In the genomic region with DNA sequence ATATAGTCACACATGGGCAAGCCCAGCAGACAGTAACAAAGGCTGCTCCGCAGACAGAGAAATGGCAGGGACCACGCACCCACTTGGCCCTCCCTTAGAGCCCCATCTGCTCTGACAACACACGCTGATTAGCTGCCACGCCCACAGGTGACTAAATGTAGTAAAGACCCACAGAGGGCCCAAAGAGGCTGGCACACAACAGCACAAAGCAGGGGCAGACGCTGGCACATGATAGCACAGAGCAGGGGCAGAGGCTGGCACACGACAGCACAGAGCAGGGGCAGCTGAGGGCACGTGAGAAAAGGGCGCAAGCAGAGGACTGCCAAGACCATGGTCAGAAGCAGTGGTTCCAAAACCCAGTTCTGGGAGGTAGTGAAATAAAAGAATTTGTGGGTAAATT, we compare ENCODE assay signal across 18 cellular contexts. TPM values are rescaled to one million over a fixed set of nuclear protein-coding genes. Genes with fewer than 3 reads are reported as not detected.
DNase-seq lines count a peak whose midpoint lies in the region; ATAC-seq and TF ChIP-seq lines count a peak whose summit lies in the region.
"Had no signal": no experiment of that assay in that cellular context is flagged by ENCODE, and none has a peak within 500 bp of the region (broad histone marks: within the 10 kb centered on the region; RNA-seq: fewer than 3 reads in every experiment).

No MANE protein-coding gene starts in this region.

- H3K36me3 ChIP-seq in Caco-2 (ENCODE audit: control insufficient read depth, insufficient read depth, low read length) (peaks cover 4% of the 10 kb centered on the region; the same call in 1 of the 2 replicates), endodermal cell (ENCODE audit: control insufficient read depth, insufficient read depth, low read length) (peaks cover 77% of the 10 kb centered on the region), right atrium auricular region (peaks cover 63% of the 10 kb centered on the region), neural progenitor cell (no peaks in the 10 kb centered on the region)

- H3K9ac ChIP-seq in endodermal cell (ENCODE audit: extremely low read depth, low read length, poor library complexity, severe bottlenecking) (no peak overlapping the region), neural progenitor cell (no peak overlapping the region)

- no peaks in the 10 kb centered on the region for H3K27me3 Mint-ChIP-seq in Caco-2 (ENCODE audit: insufficient read depth, unreplicated experiment)
- no peaks in the 10 kb centered on the region for H3K27me3 Mint-ChIP-seq in endodermal cell (ENCODE audit: insufficient read depth)
- peaks cover 2% of the 10 kb centered on the region for H3K27me3 Mint-ChIP-seq in neural progenitor cell (ENCODE audit: insufficient read depth, low read depth)
- H3K27me3 Mint-ChIP-seq: IgD-negative memory B cell had no signal

- no peak overlapping the region for H3K4me3 Mint-ChIP-seq in Caco-2 (ENCODE audit: unreplicated experiment)
- no peak overlapping the region for H3K4me3 Mint-ChIP-seq in endodermal cell
- no peak overlapping the region for H3K4me3 Mint-ChIP-seq in neural progenitor cell

- no peak overlapping the region for H2AFZ ChIP-seq in neural progenitor cell (replicated peaks)

- TF ChIP-seq CTCF in Caco-2 (IDR thresholded peaks at IDR 0.05; ENCODE audit: insufficient read depth in 1 of 2, low read depth in 1 of 2, low read length in 1 of 2, severe bottlenecking in 1 of 2, unreplicated experiment in 1 of 2) (no peak), endodermal cell (conservative IDR thresholded peaks at IDR 0.05) (no peak), right atrium auricular region (IDR thresholded peaks at IDR 0.05) (no peak), neural progenitor cell (IDR thresholded peaks at IDR 0.05) (no peak)

- no peaks in the 10 kb centered on the region for H3K27me3 ChIP-seq in Caco-2 (replicated peaks; ENCODE audit: control insufficient read depth, insufficient read depth, low read length)
- no peaks in the 10 kb centered on the region for H3K27me3 ChIP-seq in endodermal cell (ENCODE audit: control insufficient read depth, insufficient read depth, low read length, poor library complexity, severe bottlenecking)
- no peaks in the 10 kb centered on the region for H3K27me3 ChIP-seq in right atrium auricular region
- no peaks in the 10 kb centered on the region for H3K27me3 ChIP-seq in neural progenitor cell
- H3K27me3 ChIP-seq: Peyer's patch had no signal

- H3K4me1 Mint-ChIP-seq in Caco-2 (ENCODE audit: low read depth, unreplicated experiment), result peaks cover 4% of the 10 kb centered on the region
- H3K4me1 Mint-ChIP-seq in endodermal cell, result no peaks in the 10 kb centered on the region
- H3K4me1 Mint-ChIP-seq in neural progenitor cell, result peaks cover 3% of the 10 kb centered on the region

- H3F3A ChIP-seq in neural progenitor cell (ENCODE audit: low read depth), result no peaks in the 10 kb centered on the region

- BruUV-seq in Caco-2 (replicated peaks; lab: Mats Ljungman, UMichigan), result no TSS peak

- peaks cover 15% of the 10 kb centered on the region for H3K79me2 ChIP-seq in neural progenitor cell (ENCODE audit: low read depth)

- WGBS in endodermal cell (ENCODE audit: insufficient coverage in 1 of 2, insufficient read length in 1 of 2), 2 experiments, result 93 to 96% methylated on average over 8 of the region's 8 CpGs

- H4K20me1 ChIP-seq in neural progenitor cell (ENCODE audit: low read depth), result peaks cover 4% of the 10 kb centered on the region

- H3K4me2 ChIP-seq in neural progenitor cell, result no peak overlapping the region
- H3K4me2 ChIP-seq: A549 had no signal

- no peak overlapping the region for H3K27ac ChIP-seq in endodermal cell (ENCODE audit: low read depth, low read length)
- H3K27ac ChIP-seq in right atrium auricular region, result peak overlapping the region; percentile 39 to 65
- no peak overlapping the region for H3K27ac ChIP-seq in neural progenitor cell
- H3K27ac ChIP-seq: A549, C4-2B had no signal

- POLR2A ChIA-PET in Caco-2 (lab: Charles Lee), result no interaction called here

- intact Hi-C loops in Caco-2 (cut with micrococcal nuclease; ENCODE audit: unreplicated experiment), result no loop called here

- H3K27ac Mint-ChIP-seq in Caco-2 (ENCODE audit: unreplicated experiment), result peak overlapping the region; percentile 58
- peak overlapping the region; percentile 39 for H3K27ac Mint-ChIP-seq in endodermal cell
- peak overlapping the region; percentile 38 for H3K27ac Mint-ChIP-seq in neural progenitor cell
- H3K27ac Mint-ChIP-seq: IgD-negative memory B cell had no signal

- CTCF ChIA-PET in Caco-2 (lab: Charles Lee), result no interaction called here

- no peak overlapping the region for H3K4me3 ChIP-seq in Caco-2 (ENCODE audit: low read depth, low read length)
- H3K4me3 ChIP-seq in endodermal cell (ENCODE audit: low read length), result no peak overlapping the region
- H3K4me3 ChIP-seq in right atrium auricular region, result no peak overlapping the region
- H3K4me3 ChIP-seq in neural progenitor cell, result no peak overlapping the region
- H3K4me3 ChIP-seq: A549, Peyer's patch had no signal

- no peak for DNase-seq in Caco-2
- no peak for DNase-seq in endodermal cell
- DNase-seq in right atrium auricular region (ENCODE audit: low spot score), result no peak
- DNase-seq in neural progenitor cell (ENCODE audit: low spot score), result no peak
- DNase-seq in kidney tubule cell (ENCODE audit: low spot score), result no peak
- DNase-seq in HK-2 (ENCODE audit: unreplicated experiment), result no peak
- no peak for DNase-seq in A172 (ENCODE audit: low spot score)
- DNase-seq: HCEC 1CT, MV-4-11, NCI-H1417 treated with DMSO at 0.1 percent for 48 hours, NCI-H2029, NCI-H2171 treated with DMSO at 0.1 percent for 48 hours, NCI-H510A had no signal

- H3K36me3 Mint-ChIP-seq in Caco-2 (ENCODE audit: insufficient read depth, unreplicated experiment), result peaks cover 48% of the 10 kb centered on the region
- peaks cover 60% of the 10 kb centered on the region for H3K36me3 Mint-ChIP-seq in endodermal cell (ENCODE audit: low read depth)
- peaks cover 34% of the 10 kb centered on the region for H3K36me3 Mint-ChIP-seq in neural progenitor cell

- H3K9me3 Mint-ChIP-seq in Caco-2 (ENCODE audit: unreplicated experiment) (no peaks in the 10 kb centered on the region), endodermal cell (no peaks in the 10 kb centered on the region), neural progenitor cell (no peaks in the 10 kb centered on the region)
- H3K9me3 Mint-ChIP-seq: IgD-negative memory B cell had no signal

- no peak for ATAC-seq in GM19324 (IDR thresholded peaks at IDR 0.05; ENCODE audit: low FRiP score, unreplicated experiment)
- ATAC-seq: A549 had no signal

- H3K9me3 ChIP-seq in Caco-2, result no peaks in the 10 kb centered on the region
- H3K9me3 ChIP-seq in endodermal cell (ENCODE audit: control insufficient read depth, low read length), result no peaks in the 10 kb centered on the region
- H3K9me3 ChIP-seq in right atrium auricular region, result no peaks in the 10 kb centered on the region
- no peaks in the 10 kb centered on the region for H3K9me3 ChIP-seq in neural progenitor cell (ENCODE audit: low read depth)
- H3K9me3 ChIP-seq: A549, Peyer's patch had no signal

- H3K4me1 ChIP-seq in Caco-2 (no peaks in the 10 kb centered on the region), endodermal cell (ENCODE audit: control insufficient read depth, insufficient read depth, low read length) (no peaks in the 10 kb centered on the region), right atrium auricular region (peaks cover 0 to 51% of the 10 kb centered on the region in 2 donors), neural progenitor cell (no peaks in the 10 kb centered on the region)
- H3K4me1 ChIP-seq: A549 had no signal

RNA-seq across cellular contexts. Expression of gene AFG3L2, which starts 10.6 kb away (rescaled TPM):
- total RNA-seq in Caco-2 (2022), result 69.8 and 72.0 TPM in 2 replicates
- 10 to 100 TPM; 47.1 to 49.5 TPM for total RNA-seq in endodermal cell
- 29.8 TPM for polyA plus RNA-seq in endodermal cell (2013, experiment 1 of 2)
- polyA plus RNA-seq in endodermal cell (2013, experiment 2 of 2), result 27.4 TPM
- 10 to 100 TPM; 60.1 to 91.9 TPM for total RNA-seq in right atrium auricular region
- total RNA-seq in neural progenitor cell (ENCODE audit: low replicate concordance), result 38.9 and 51.7 TPM in 2 replicates
- total RNA-seq in A172 (2014; rRNA removed; shearing (Covaris generic)), result 94.3 and 98.5 TPM in 2 replicates

RNA-seq across cellular contexts. Expression of gene PRELID3A, which starts 41.4 kb away (rescaled TPM):
- total RNA-seq in Caco-2 (2022) (6.4 and 7.0 TPM in 2 replicates), endodermal cell (1 to 10 TPM; 4.9 to 7.5 TPM), right atrium auricular region (1 to 10 TPM in 1 of 2 donors, under 1 TPM in 1; 0.98 to 1.3 TPM), neural progenitor cell (ENCODE audit: low replicate concordance) (12.0 and 14.2 TPM in 2 replicates)
- polyA plus RNA-seq in endodermal cell (2013, experiment 1 of 2), result 9.8 TPM
- 9.2 TPM for polyA plus RNA-seq in endodermal cell (2013, experiment 2 of 2)
- 5.7 and 20.0 TPM in 2 replicates for total RNA-seq in A172 (2014; rRNA removed; shearing (Covaris generic))

RNA-seq across cellular contexts. Expression of gene TUBB6, which starts 58.3 kb away (rescaled TPM):
- total RNA-seq in Caco-2 (2022) (138 and 149 TPM in 2 replicates), endodermal cell (10 to 100 TPM; 33.0 to 45.4 TPM), right atrium auricular region (100 to 1,000 TPM; 158 to 337 TPM), neural progenitor cell (ENCODE audit: low replicate concordance) (92.7 and 137 TPM in 2 replicates)
- 103 TPM for polyA plus RNA-seq in endodermal cell (2013, experiment 1 of 2)
- 111 TPM for polyA plus RNA-seq in endodermal cell (2013, experiment 2 of 2)
- 464 and 479 TPM in 2 replicates for total RNA-seq in A172 (2014; rRNA removed; shearing (Covaris generic))

Comparison
In these comparisons a context has a peak if more than half of its experiments do, and no peak if none do; other contexts are left out.
1. H3K27ac ChIP-seq: peak in right atrium auricular region (2 of 2); none in endodermal cell (single experiment) and neural progenitor cell (single experiment).
2. Peak in every context shown above with its lines, with median percentiles within 50 percentile points of each other: H3K27ac Mint-ChIP-seq.